ENCODE assay signal across 8 cellular contexts in the genomic region with DNA sequence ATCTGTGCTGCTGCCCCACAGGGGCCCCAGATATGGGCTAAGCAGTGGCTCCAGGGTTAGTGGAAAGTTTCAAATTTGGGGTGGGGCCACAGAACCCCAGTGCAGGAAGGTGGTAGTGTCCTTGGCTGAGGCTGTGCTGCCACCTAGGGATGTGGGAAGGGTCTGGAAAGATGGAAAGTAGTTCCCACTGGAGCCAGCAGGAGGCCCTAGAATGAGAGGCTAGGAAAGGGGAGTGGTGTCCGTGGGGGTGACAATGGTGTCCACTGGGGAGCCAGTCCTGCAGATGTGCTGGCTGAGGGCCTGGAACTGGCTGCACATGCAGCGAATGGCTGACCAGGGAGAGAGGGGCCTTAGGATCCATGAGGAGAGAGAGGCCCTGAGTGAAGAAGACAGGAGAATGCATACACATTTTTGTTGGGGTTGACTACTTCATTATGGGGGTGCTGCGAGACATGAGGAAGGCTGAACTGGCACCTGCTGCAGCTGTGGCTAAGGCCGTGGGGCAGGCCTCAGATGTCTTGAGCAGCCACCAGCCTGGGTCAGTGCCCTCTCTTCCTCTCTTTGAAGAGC. TPM values are rescaled to one million over a fixed set of nuclear protein-coding genes. Genes with fewer than 3 reads are reported as not detected.
DNase-seq lines count a peak whose midpoint lies in the region; TF ChIP-seq lines count a peak whose summit lies in the region.

No MANE protein-coding gene starts in this region.

- DNase-seq in A673 (ENCODE audit: low spot score) = peak; percentile 75
- DNase-seq in ELR (ENCODE audit: low read depth) = peak; percentile 71
- no peak for DNase-seq in epithelial cell of proximal tubule (ENCODE audit: low read depth)
- DNase-seq in trophoblast cell = peak; percentile 1 to 25
- no peak for DNase-seq in DMS79 (lab: John Stamatoyannopoulos, UW)
- no peak for DNase-seq in NCI-H1105 (lab: John Stamatoyannopoulos, UW)
- DNase-seq in cerebellar nuclear complex (lab: John Stamatoyannopoulos, UW) = no peak

- H3K9me3 ChIP-seq in A673 (ENCODE audit: low read depth, low read length, poor library complexity, severe bottlenecking) = no peaks in the 10 kb centered on the region
- no peaks in the 10 kb centered on the region for H3K9me3 ChIP-seq in OCI-LY3 (ENCODE audit: insufficient read depth, low read length)
- no peaks in the 10 kb centered on the region for H3K9me3 ChIP-seq in trophoblast cell (ENCODE audit: insufficient read depth, low read depth, low read length)

- no peaks in the 10 kb centered on the region for H4K20me1 ChIP-seq in OCI-LY3 (ENCODE audit: insufficient read depth, low read length)

- no peak overlapping the region for H3K18ac ChIP-seq in trophoblast cell (ENCODE audit: low read length)

- H3K79me2 ChIP-seq in OCI-LY3 (ENCODE audit: low read length) = no peaks in the 10 kb centered on the region
- no peaks in the 10 kb centered on the region for H3K79me2 ChIP-seq in trophoblast cell (ENCODE audit: control insufficient read depth, insufficient read depth, low read length, poor library complexity)

- H3K27me3 ChIP-seq in A673 (replicated peaks; ENCODE audit: insufficient read depth, low read depth, low read length, poor library complexity) (no peaks in the 10 kb centered on the region), OCI-LY3 (ENCODE audit: low read depth, low read length) (no peaks in the 10 kb centered on the region), trophoblast cell (ENCODE audit: insufficient read depth, low read length) (no peaks in the 10 kb centered on the region)

- no peak overlapping the region for H3K9ac ChIP-seq in OCI-LY3 (ENCODE audit: low read length)
- H3K9ac ChIP-seq in trophoblast cell (ENCODE audit: low read length) = no peak overlapping the region

- intact Hi-C loops in A673 (cut with micrococcal nuclease; ENCODE audit: unreplicated experiment) = loop anchor here (2.0 to 5.0 kb wide), 4 partner anchors 94 to 401 kb away; no protein-coding TSS in a partner anchor

- CTCF ChIA-PET in A673 (lab: Charles Lee) = interaction anchor here (1.7 kb wide), 1 partner anchor 65 kb away, joined by 3 read pairs; no protein-coding TSS in a partner anchor

- no peak overlapping the region for H3K4me3 ChIP-seq in A673 (ENCODE audit: low read depth, low read length, poor library complexity, severe bottlenecking)
- no peak overlapping the region for H3K4me3 ChIP-seq in OCI-LY3 (ENCODE audit: low read length)
- no peak overlapping the region for H3K4me3 ChIP-seq in epithelial cell of proximal tubule (ENCODE audit: low read depth, low read length)
- no peak overlapping the region for H3K4me3 ChIP-seq in trophoblast cell (ENCODE audit: low read depth, low read length)

- H3K79me1 ChIP-seq in trophoblast cell (ENCODE audit: low read length) = no peaks in the 10 kb centered on the region

- no peak overlapping the region for H2BK120ac ChIP-seq in trophoblast cell (ENCODE audit: insufficient read depth, low read length, poor library complexity)

- no peak overlapping the region for H2BK12ac ChIP-seq in trophoblast cell (ENCODE audit: low read length)

- H3K36me3 ChIP-seq in A673 (ENCODE audit: insufficient read depth, low read length, poor library complexity, severe bottlenecking) (no peaks in the 10 kb centered on the region), OCI-LY3 (replicated peaks; ENCODE audit: low read depth, low read length) (no peaks in the 10 kb centered on the region), trophoblast cell (ENCODE audit: control insufficient read depth in 1 of 2, insufficient read depth in 2 of 2, low read length in 2 of 2) (no peaks in the 10 kb centered on the region)

- no CpG with 5 or more reads among the region's 4 CpGs for WGBS in trophoblast cell (ENCODE audit: extremely low coverage, insufficient coverage, insufficient read length)

- no peak overlapping the region for H4K12ac ChIP-seq in trophoblast cell (ENCODE audit: low read depth, low read length)

- H3K4ac ChIP-seq in trophoblast cell (ENCODE audit: low read depth, low read length) = no peak overlapping the region

- H2BK5ac ChIP-seq in trophoblast cell (ENCODE audit: low read depth, low read length, poor library complexity) = no peak overlapping the region

- H3K4me2 ChIP-seq in OCI-LY3 (ENCODE audit: low read length) = no peak overlapping the region
- H3K4me2 ChIP-seq in trophoblast cell (ENCODE audit: low read length) = no peak overlapping the region

- BruUV-seq in A673 (replicated peaks; lab: Mats Ljungman, UMichigan) = no TSS peak

- H3K23ac ChIP-seq in trophoblast cell (ENCODE audit: low read length) = no peak overlapping the region

- H4K8ac ChIP-seq in trophoblast cell (ENCODE audit: low read depth, low read length) = no peak overlapping the region

- H3K4me1 ChIP-seq in A673 (ENCODE audit: insufficient read depth, low read length, poor library complexity, severe bottlenecking) (no peaks in the 10 kb centered on the region), OCI-LY3 (ENCODE audit: low read length) (no peaks in the 10 kb centered on the region), trophoblast cell (ENCODE audit: control insufficient read depth in 1 of 2, insufficient read depth in 2 of 2, low read length in 2 of 2) (no peaks in the 10 kb centered on the region)

- TF ChIP-seq CTCF in A673 (conservative IDR thresholded peaks at IDR 0.05; ENCODE audit: low read depth, low read length) (peak; percentile 93), OCI-LY3 (IDR thresholded peaks at IDR 0.05; ENCODE audit: low read depth, low read length) (peak; percentile 53), epithelial cell of proximal tubule (conservative IDR thresholded peaks at IDR 0.05; ENCODE audit: low read depth, low read length) (peak; percentile 98)

- no peak overlapping the region for H3K27ac ChIP-seq in A673 (ENCODE audit: low read depth, low read length, poor library complexity, severe bottlenecking)
- no peak overlapping the region for H3K27ac ChIP-seq in OCI-LY3 (ENCODE audit: low read length)
- no peak overlapping the region for H3K27ac ChIP-seq in trophoblast cell (ENCODE audit: low read depth, low read length)

- no peak overlapping the region for H3K14ac ChIP-seq in trophoblast cell (ENCODE audit: low read length)

- POLR2A ChIA-PET in A673 (lab: Charles Lee; ENCODE audit: low non-redundant PET) = interaction anchor here (0.6 kb wide), 1 partner anchor 93 kb away, joined by 4 read pairs; no protein-coding TSS in a partner anchor

- no peak overlapping the region for H4K91ac ChIP-seq in trophoblast cell (ENCODE audit: low read depth, low read length)

- H2AK5ac ChIP-seq in trophoblast cell (ENCODE audit: low read length) = no peak overlapping the region

- no peak overlapping the region for H2AFZ ChIP-seq in OCI-LY3 (ENCODE audit: low read depth, low read length)
- H2AFZ ChIP-seq in trophoblast cell (ENCODE audit: insufficient read depth, low read length, poor library complexity) = no peak overlapping the region

RNA-seq across cellular contexts. Expression of gene RFPL3, which starts 21.1 kb away (rescaled TPM):
- total RNA-seq in A673 (2021) = not detected in 2 replicates
- total RNA-seq in epithelial cell of proximal tubule = not detected in 2 replicates
- polyA plus RNA-seq in trophoblast cell (2013) = not detected in 2 replicates

RNA-seq across cellular contexts. Expression of gene RTCB, which starts 33.3 kb away (rescaled TPM):
- total RNA-seq in A673 (2021) = 122 and 123 TPM in 2 replicates
- total RNA-seq in epithelial cell of proximal tubule = 106 and 130 TPM in 2 replicates
- polyA plus RNA-seq in trophoblast cell (2013) = 65.3 and 65.9 TPM in 2 replicates

Comparison
In these comparisons a context has a peak if more than half of its experiments do, and no peak if none do; other contexts are left out.
1. DNase-seq: peak in A673 (single experiment), ELR (single experiment) and trophoblast cell (2 of 2); none in epithelial cell of proximal tubule (single experiment), DMS79 (single experiment), NCI-H1105 (single experiment) and cerebellar nuclear complex (0 of 2).
2. Peak in every context shown above with its lines, with median percentiles within 50 percentile points of each other: CTCF ChIP-seq.